21 cellular contexts compared by ENCODE assay signal in the genomic region with DNA sequence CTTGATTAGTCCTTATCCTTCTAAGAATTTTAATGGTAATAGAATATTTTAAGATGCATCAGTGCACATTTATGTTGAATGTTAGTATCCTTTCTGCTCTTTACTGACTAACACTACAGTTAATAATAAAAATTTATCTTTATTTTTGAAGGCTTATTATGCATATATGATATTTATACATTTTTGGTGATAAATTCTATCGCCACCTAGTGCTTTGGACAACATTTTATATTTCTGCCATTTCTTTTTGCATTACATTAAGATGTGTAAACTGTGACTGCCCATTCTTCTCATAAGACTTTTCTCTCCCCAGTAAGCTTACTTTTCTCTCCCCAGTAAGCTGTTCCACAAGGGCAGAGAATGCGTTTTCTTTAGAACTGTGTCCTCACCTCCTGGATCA.
DNase-seq lines count a peak whose midpoint lies in the region; FAIRE-seq and TF ChIP-seq lines count a peak whose summit lies in the region.
"Had no signal": no experiment of that assay in that cellular context is flagged by ENCODE, and none has a peak within 500 bp of the region (broad histone marks: within the 10 kb centered on the region; RNA-seq: fewer than 3 reads in every experiment).

No MANE protein-coding gene starts in this region.

- TF ChIP-seq CTCF in LNCaP clone FGC (IDR thresholded peaks at IDR 0.05; ENCODE audit: control insufficient read depth, extremely low read depth, insufficient read depth) = peak; percentile 14; the same call in 1 of the 2 replicates
- TF ChIP-seq CTCF in choroid plexus epithelial cell (conservative IDR thresholded peaks at IDR 0.05; ENCODE audit: low read depth, low read length) = peak; percentile 33
- TF ChIP-seq CTCF in retinal pigment epithelial cell (conservative IDR thresholded peaks at IDR 0.05; ENCODE audit: low read depth, low read length) = peak; percentile 21

- FAIRE-seq in GM12891 (lab: Jason Lieb, UNC) = no peak
- FAIRE-seq: G401.6, GM18507, GM19239 had no signal

- no peak for TF ChIP-seq POLR2A in GM12891 (IDR thresholded peaks at IDR 0.05; ENCODE audit: low read depth, low read length)

- H3K4me3 ChIP-seq in LNCaP clone FGC (ENCODE audit: low read depth, low read length) (no peak overlapping the region), choroid plexus epithelial cell (ENCODE audit: low read depth, low read length) (no peak overlapping the region), retinal pigment epithelial cell (ENCODE audit: low read length) (no peak overlapping the region)

- DNase-seq in NCI-H748 (lab: John Stamatoyannopoulos, UW; ENCODE audit: unreplicated experiment) (peak; percentile 10), NCI-H748 treated with DMSO at 0.1 percent for 48 hours (lab: John Stamatoyannopoulos, UW) (no peak), LNCaP clone FGC (ENCODE audit: low read depth) (no peak), choroid plexus epithelial cell (ENCODE audit: low read depth) (peak; percentile 12), retinal pigment epithelial cell (ENCODE audit: low read depth) (no peak), GM12891 (ENCODE audit: insufficient read length, low spot score) (no peak), NCI-H524 (lab: John Stamatoyannopoulos, UW) (no peak), NCI-H2081 (lab: John Stamatoyannopoulos, UW) (no peak)
- DNase-seq: AML-193; C1 segment of cervical spinal cord; Calu3; CD8-positive, alpha-beta memory T cell; GOT3; HCEC 1CT; NCI-H187; NCI-H2107; NCI-H446 treated with DMSO at 0.1 percent for 48 hours; SHP77 had no signal

TF ChIP-seq in GM12891, 5 proteins besides CTCF, POLR2A, EP300 and RAD21:
- TF ChIP-seq POU2F2 (IDR thresholded peaks at IDR 0.05; ENCODE audit: low read depth, low read length) (no peak), TAF1 (IDR thresholded peaks at IDR 0.05; ENCODE audit: low read depth, low read length) (no peak), PAX5 (IDR thresholded peaks at IDR 0.05; ENCODE audit: insufficient read depth, low read length, severe bottlenecking) (no peak), SPI1 (IDR thresholded peaks at IDR 0.05; ENCODE audit: low read depth, low read length) (no peak), POLR2AphosphoS5 (IDR thresholded peaks at IDR 0.05; ENCODE audit: low read depth, low read length) (no peak)

Comparison
In these comparisons a context has a peak if more than half of its experiments do, and no peak if none do; other contexts are left out.
1. DNase-seq: peak in NCI-H748 (single experiment) and choroid plexus epithelial cell (single experiment); none in NCI-H748 treated with DMSO at 0.1 percent for 48 hours (single experiment), LNCaP clone FGC (single experiment), retinal pigment epithelial cell (single experiment), GM12891 (single experiment), NCI-H524 (0 of 2) and NCI-H2081 (0 of 2).
2. Peak in every context shown above with its lines, with median percentiles within 50 percentile points of each other: CTCF ChIP-seq.